9 cellular contexts compared by ENCODE assay signal in the genomic region with DNA sequence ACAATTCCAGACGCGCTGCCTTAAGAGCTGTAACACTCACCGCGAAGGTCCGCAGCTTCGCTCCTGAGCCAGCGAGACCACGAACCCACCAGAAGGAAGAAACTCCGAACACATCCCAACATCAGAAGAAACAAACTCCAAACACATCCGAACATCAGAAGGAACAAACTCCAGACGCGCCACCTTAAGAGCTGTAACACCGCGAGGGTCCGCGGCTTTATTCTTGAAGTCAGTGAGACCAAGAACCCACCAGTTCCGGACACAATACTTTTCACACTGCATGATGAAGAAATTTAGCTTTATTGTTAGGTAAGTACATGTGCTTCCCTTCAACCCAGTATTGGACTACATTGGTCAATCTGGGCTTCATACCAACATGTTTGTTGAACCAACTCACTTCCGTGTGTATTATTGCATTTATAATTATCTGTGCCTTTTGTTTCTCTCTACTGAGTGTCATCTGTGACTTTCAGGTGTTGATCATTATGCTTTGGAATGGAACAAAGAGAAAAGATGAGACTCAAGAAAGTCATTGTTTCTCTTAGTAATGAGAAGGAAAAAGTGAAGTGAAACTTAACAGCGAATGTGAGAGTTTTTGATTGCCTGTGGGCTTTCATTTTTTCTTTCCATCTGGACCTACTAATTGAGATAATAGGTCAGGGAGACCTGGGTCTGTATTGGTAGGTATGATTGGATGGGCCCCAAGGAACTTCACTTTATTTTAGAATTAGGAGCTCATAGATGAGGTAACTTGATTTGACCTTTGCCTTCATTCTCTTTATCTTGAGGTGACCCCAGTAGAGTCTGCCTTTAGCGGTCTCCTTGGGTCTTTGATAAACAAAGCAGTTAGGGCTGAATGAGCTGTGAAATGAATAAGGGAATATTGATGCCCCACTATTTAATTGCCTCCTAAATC.
A peak's percentile ranks its signal among the peaks of the same experiment; 100 is the strongest.
DNase-seq lines count a peak whose midpoint lies in the region; ATAC-seq and TF ChIP-seq lines count a peak whose summit lies in the region.
"Had no signal": no experiment of that assay in that cellular context is flagged by ENCODE, and none has a peak within 500 bp of the region (broad histone marks: within the 10 kb centered on the region; RNA-seq: fewer than 3 reads in every experiment).

No MANE protein-coding gene starts in this region.

- H3K4me3 Mint-ChIP-seq in stimulated activated memory B cell treated with anti-CD40 and anti-IgM and Interleukin-4, amounts not matched to agents 10 μg/mL and 1 μg/mL and 100 μg/mL, for 72 hours: no peak overlapping the region

- intact Hi-C loops in gastrocnemius medialis (cut with DNase I; ENCODE audit: low total_unique reads): no loop called here

- H3K9me3 Mint-ChIP-seq in stimulated activated memory B cell treated with anti-CD40 and anti-IgM and Interleukin-4, amounts not matched to agents 10 μg/mL and 1 μg/mL and 100 μg/mL, for 72 hours: peaks cover 2% of the 10 kb centered on the region

- H3K27ac ChIP-seq in gastrocnemius medialis (no peak overlapping the region), coronary artery (no peak overlapping the region)

- no peaks in the 10 kb centered on the region for H3K27me3 Mint-ChIP-seq in stimulated activated memory B cell treated with anti-CD40 and anti-IgM and Interleukin-4, amounts not matched to agents 10 μg/mL and 1 μg/mL and 100 μg/mL, for 72 hours

- no peak for DNase-seq in gastrocnemius medialis
- DNase-seq in central memory CD4-positive, alpha-beta T cell: no peak
- no peak for DNase-seq in coronary artery (ENCODE audit: low spot score)
- DNase-seq: GOT3 had no signal

- no peaks in the 10 kb centered on the region for H3K4me1 Mint-ChIP-seq in stimulated activated memory B cell treated with anti-CD40 and anti-IgM and Interleukin-4, amounts not matched to agents 10 μg/mL and 1 μg/mL and 100 μg/mL, for 72 hours

- H3K27ac Mint-ChIP-seq in stimulated activated memory B cell treated with anti-CD40 and anti-IgM and Interleukin-4, amounts not matched to agents 10 μg/mL and 1 μg/mL and 100 μg/mL, for 72 hours: no peak overlapping the region

- in situ Hi-C loops in gastrocnemius medialis (cut with MboI; ENCODE audit: low sequenced_read_pairs in 4 of 4): no loop called here

- ATAC-seq in GM19025 (IDR thresholded peaks at IDR 0.05; ENCODE audit: low read depth, unreplicated experiment): peak; percentile 87
- peak; percentile 99 for ATAC-seq in GM21723 (IDR thresholded peaks at IDR 0.05; ENCODE audit: unreplicated experiment)
- peak; percentile 89 for ATAC-seq in HG03108 (IDR thresholded peaks at IDR 0.05; ENCODE audit: unreplicated experiment)
- ATAC-seq in stimulated activated memory B cell treated with anti-CD40 and anti-IgM and Interleukin-4, amounts not matched to agents 10 μg/mL and 1 μg/mL and 100 μg/mL, for 72 hours: peak; percentile 36
- ATAC-seq in gastrocnemius medialis: no peak
- ATAC-seq: SK-N-SH treated with all-trans-retinoic acid at 6 μM for 48 hours had no signal

- peaks cover 2 to 4% of the 10 kb centered on the region in 2 donors for H3K4me1 ChIP-seq in gastrocnemius medialis

- H3K9me3 ChIP-seq in gastrocnemius medialis: no peaks in the 10 kb centered on the region

- TF ChIP-seq CTCF in gastrocnemius medialis (IDR thresholded peaks at IDR 0.05 in 4 of 5, conservative IDR thresholded peaks at IDR 0.05 in 1 of 5) (no peak), coronary artery (IDR thresholded peaks at IDR 0.05) (no peak)

- TF ChIP-seq POLR2A in gastrocnemius medialis (IDR thresholded peaks at IDR 0.05): no peak

- no peak overlapping the region for H3K4me3 ChIP-seq in gastrocnemius medialis
- H3K4me3 ChIP-seq in coronary artery: no peak overlapping the region

- H3K36me3 Mint-ChIP-seq in stimulated activated memory B cell treated with anti-CD40 and anti-IgM and Interleukin-4, amounts not matched to agents 10 μg/mL and 1 μg/mL and 100 μg/mL, for 72 hours: no peaks in the 10 kb centered on the region

- H3K27me3 ChIP-seq in gastrocnemius medialis: no peaks in the 10 kb centered on the region

- no peaks in the 10 kb centered on the region for H3K36me3 ChIP-seq in gastrocnemius medialis

Comparison
In these comparisons a context has a peak if more than half of its experiments do, and no peak if none do; other contexts are left out.
1. ATAC-seq: peak in GM19025 (single experiment), GM21723 (single experiment), HG03108 (single experiment) and stimulated activated memory B cell treated with anti-CD40 and anti-IgM and Interleukin-4, amounts not matched to agents 10 μg/mL and 1 μg/mL and 100 μg/mL, for 72 hours (single experiment); none in gastrocnemius medialis (0 of 2).